ENCODE assay signal across 9 cellular contexts in the genomic region with DNA sequence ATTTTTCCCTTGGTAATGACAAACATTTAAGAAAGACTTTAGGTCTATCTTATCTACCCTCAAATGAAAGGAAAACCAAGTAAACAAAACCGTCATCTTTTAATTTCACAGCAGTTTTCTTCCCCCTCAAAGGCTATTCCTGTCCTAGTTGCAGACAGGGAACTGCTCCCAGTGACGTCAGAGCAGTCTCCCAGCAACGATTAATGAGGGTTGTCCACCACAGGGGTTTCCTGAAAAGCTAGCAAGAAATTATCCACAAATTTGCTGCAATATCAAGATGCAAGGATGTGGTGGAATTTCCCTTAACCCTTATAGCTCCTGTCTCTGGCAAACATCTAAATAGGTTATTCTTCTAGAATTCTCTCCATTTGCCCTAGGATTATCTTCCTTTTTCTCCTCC.
DNase-seq lines count a peak whose midpoint lies in the region; ATAC-seq and TF ChIP-seq lines count a peak whose summit lies in the region.
"Had no signal": no experiment of that assay in that cellular context is flagged by ENCODE, and none has a peak within 500 bp of the region (broad histone marks: within the 10 kb centered on the region; RNA-seq: fewer than 3 reads in every experiment).

No MANE protein-coding gene starts in this region.

- H2AFZ ChIP-seq in GM23248, result no peak overlapping the region

- peaks cover 15% of the 10 kb centered on the region for H3F3A ChIP-seq in GM23248 (ENCODE audit: insufficient read depth)

- no peaks in the 10 kb centered on the region for H3K9me2 ChIP-seq in GM23248 (ENCODE audit: insufficient read depth)

- H3K27me3 ChIP-seq in GM23248 (replicated peaks; ENCODE audit: insufficient read depth) (no peaks in the 10 kb centered on the region), adrenal gland (no peaks in the 10 kb centered on the region), right atrium auricular region (no peaks in the 10 kb centered on the region)

- H3K4me1 ChIP-seq in GM23248 (ENCODE audit: insufficient read depth) (peaks cover 7% of the 10 kb centered on the region; the same call in 1 of the 2 replicates), adrenal gland (replicated peaks in 1 of 2) (peaks cover 14 to 35% of the 10 kb centered on the region in 2 donors), right atrium auricular region (peaks cover 0 to 24% of the 10 kb centered on the region in 2 donors)

- peak overlapping the region; percentile 2 for H3K4me2 ChIP-seq in GM23248 (ENCODE audit: unreplicated experiment)

- DNase-seq in GM23248 (peak; percentile 77), adrenal gland (peak; percentile 71 to 90 (median 81)), right atrium auricular region (ENCODE audit: low spot score) (peak; percentile 76), sciatic nerve (ENCODE audit: low spot score) (peak; percentile 75), DMS153 treated with DMSO at 0.1 percent for 48 hours (lab: John Stamatoyannopoulos, UW; ENCODE audit: unreplicated experiment) (no peak), NCI-H2171 (lab: John Stamatoyannopoulos, UW) (no peak), NCI-H1092 treated with DMSO at 0.1 percent for 48 hours (lab: John Stamatoyannopoulos, UW) (no peak)
- DNase-seq: activated naive CD8-positive, alpha-beta T cell treated with anti-CD3 and anti-CD28 coated beads, Interleukin-2, amount 10 ng/mL, durations not matched to agents 7 days and 5 days had no signal

- no peaks in the 10 kb centered on the region for H4K20me1 ChIP-seq in GM23248 (ENCODE audit: insufficient read depth)

- 0 out of 2 replicates have a peak overlapping the region, but pooled peaks have one; percentile 7 for H3K27ac ChIP-seq in GM23248
- peak overlapping the region in 2 of 5 donors; percentile 40 to 68 for H3K27ac ChIP-seq in adrenal gland
- peak overlapping the region in 1 of 2 donors; percentile 0 for H3K27ac ChIP-seq in right atrium auricular region

- no peak for TF ChIP-seq POLR2A in adrenal gland (IDR thresholded peaks at IDR 0.05)

- no peaks in the 10 kb centered on the region for H3K9me3 ChIP-seq in GM23248 (ENCODE audit: low read depth)
- no peaks in the 10 kb centered on the region for H3K9me3 ChIP-seq in adrenal gland (replicated peaks in 1 of 3)
- no peaks in the 10 kb centered on the region for H3K9me3 ChIP-seq in right atrium auricular region

- TF ChIP-seq CTCF in adrenal gland (IDR thresholded peaks at IDR 0.05) (peak in 1 of 6 experiments; percentile 8), right atrium auricular region (IDR thresholded peaks at IDR 0.05) (no peak)

- H3K9ac ChIP-seq in GM23248, result no peak overlapping the region

- intact Hi-C loops in adrenal gland (cut with DNase I), result no loop called here
- intact Hi-C loops in sciatic nerve (cut with DNase I), result no loop called here

- WGBS in GM23248 (ENCODE audit: low coverage in 1 of 2, low lambda C conversion rate in 2 of 2, missing lambda C conversion rate in 2 of 2), 2 experiments, result 12 to 13% methylated on average over 3 of the region's 3 CpGs
- 1 to 15% (median 3%) methylated on average over 3 of the region's 3 CpGs for WGBS in adrenal gland, 4 donors

- H3K79me2 ChIP-seq in GM23248 (ENCODE audit: insufficient read depth), result peaks cover 30% of the 10 kb centered on the region

- ATAC-seq in sciatic nerve (peak; percentile 90), GM21367 (IDR thresholded peaks at IDR 0.05; ENCODE audit: unreplicated experiment) (no peak)

- no peaks in the 10 kb centered on the region for H3K36me3 ChIP-seq in GM23248 (ENCODE audit: low read depth)
- no peaks in the 10 kb centered on the region for H3K36me3 ChIP-seq in adrenal gland (replicated peaks in 1 of 2)
- no peaks in the 10 kb centered on the region for H3K36me3 ChIP-seq in right atrium auricular region

- in situ Hi-C loops in GM23248 (cut with MboI), result no loop called here

- H3K4me3 ChIP-seq in GM23248 (no peak overlapping the region), adrenal gland (no peak overlapping the region), right atrium auricular region (no peak overlapping the region)

Comparison
In these comparisons a context has a peak if more than half of its experiments do, and no peak if none do; other contexts are left out.
1. DNase-seq: peak in GM23248 (single experiment), adrenal gland (7 of 7), right atrium auricular region (single experiment) and sciatic nerve (single experiment); none in DMS153 treated with DMSO at 0.1 percent for 48 hours (single experiment), NCI-H2171 (single experiment) and NCI-H1092 treated with DMSO at 0.1 percent for 48 hours (single experiment).